Comparison of ENCODE assay signal across 4 cellular contexts in the genomic region with DNA sequence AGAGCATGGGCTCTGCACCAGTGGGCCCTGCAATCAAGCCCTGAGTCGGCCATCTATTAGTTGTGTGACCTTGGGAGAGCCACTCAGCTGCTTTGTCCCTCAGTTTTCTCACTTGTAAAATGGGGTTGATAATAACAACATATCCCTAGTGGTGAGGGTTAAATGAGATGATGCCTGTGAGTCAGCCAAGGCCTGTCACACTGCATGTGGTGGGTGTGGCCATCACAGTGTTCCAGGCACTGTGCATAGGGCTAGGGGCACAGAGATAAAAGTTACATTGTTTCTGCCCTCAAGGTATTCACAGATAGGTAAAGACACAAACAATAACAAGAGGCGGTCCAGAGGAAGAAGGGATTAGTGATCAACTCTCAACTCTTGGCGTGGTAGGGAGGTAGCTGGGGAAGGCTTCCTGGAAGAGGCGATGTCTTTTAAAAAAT.
TF ChIP-seq lines count a peak whose summit lies in the region.

No MANE protein-coding gene starts in this region.

TF ChIP-seq in SK-N-SH, 30 proteins besides CTCF, POLR2A, EP300 and RAD21:
- no peak for TF ChIP-seq TAF1 (IDR thresholded peaks at IDR 0.05; ENCODE audit: borderline replicate concordance, low read depth, low read length)
- TF ChIP-seq, protein P1, sequence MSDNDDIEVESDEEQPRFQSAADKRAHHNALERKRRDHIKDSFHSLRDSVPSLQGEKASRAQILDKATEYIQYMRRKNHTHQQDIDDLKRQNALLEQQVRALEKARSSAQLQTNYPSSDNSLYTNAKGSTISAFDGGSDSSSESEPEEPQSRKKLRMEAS (IDR thresholded peaks at IDR 0.05; ENCODE audit: low read depth): 0 out of 2 replicates have a peak, but pooled peaks have one; percentile 17

TF ChIP-seq in SK-N-SH treated with all-trans-retinoic acid at 6 μM for 48 hours, 23 proteins besides CTCF, POLR2A, EP300 and RAD21:
- TF ChIP-seq SNAI2 (CRISPR knock-in tag; IDR thresholded peaks at IDR 0.05) (no peak), OSR1 (CRISPR knock-in tag; IDR thresholded peaks at IDR 0.05) (no peak), GLIS3 (CRISPR knock-in tag; IDR thresholded peaks at IDR 0.05) (no peak), ARNTL (CRISPR knock-in tag; IDR thresholded peaks at IDR 0.05; ENCODE audit: borderline replicate concordance, low read depth) (no peak), ZFP3 (CRISPR knock-in tag; IDR thresholded peaks at IDR 0.05) (no peak), PPARA (CRISPR knock-in tag; IDR thresholded peaks at IDR 0.05; ENCODE audit: borderline replicate concordance) (no peak), ZFP30 (CRISPR knock-in tag; IDR thresholded peaks at IDR 0.05) (no peak), CSDC2 (CRISPR knock-in tag; IDR thresholded peaks at IDR 0.05) (no peak), ZC3H10 (CRISPR knock-in tag; IDR thresholded peaks at IDR 0.05) (no peak), TCF4 (CRISPR knock-in tag; IDR thresholded peaks at IDR 0.05; ENCODE audit: borderline replicate concordance) (no peak), ZNF70 (CRISPR knock-in tag; IDR thresholded peaks at IDR 0.05) (no peak)
- TF ChIP-seq, protein P2, sequence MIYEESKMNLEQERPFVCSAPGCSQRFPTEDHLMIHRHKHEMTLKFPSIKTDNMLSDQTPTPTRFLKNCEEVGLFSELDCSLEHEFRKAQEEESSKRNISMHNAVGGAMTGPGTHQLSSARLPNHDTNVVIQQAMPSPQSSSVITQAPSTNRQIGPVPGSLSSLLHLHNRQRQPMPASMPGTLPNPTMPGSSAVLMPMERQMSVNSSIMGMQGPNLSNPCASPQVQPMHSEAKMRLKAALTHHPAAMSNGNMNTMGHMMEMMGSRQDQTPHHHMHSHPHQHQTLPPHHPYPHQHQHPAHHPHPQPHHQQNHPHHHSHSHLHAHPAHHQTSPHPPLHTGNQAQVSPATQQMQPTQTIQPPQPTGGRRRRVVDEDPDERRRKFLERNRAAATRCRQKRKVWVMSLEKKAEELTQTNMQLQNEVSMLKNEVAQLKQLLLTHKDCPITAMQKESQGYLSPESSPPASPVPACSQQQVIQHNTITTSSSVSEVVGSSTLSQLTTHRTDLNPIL (CRISPR knock-in tag; IDR thresholded peaks at IDR 0.05; ENCODE audit: low read depth): no peak
- TF ChIP-seq, protein P3, sequence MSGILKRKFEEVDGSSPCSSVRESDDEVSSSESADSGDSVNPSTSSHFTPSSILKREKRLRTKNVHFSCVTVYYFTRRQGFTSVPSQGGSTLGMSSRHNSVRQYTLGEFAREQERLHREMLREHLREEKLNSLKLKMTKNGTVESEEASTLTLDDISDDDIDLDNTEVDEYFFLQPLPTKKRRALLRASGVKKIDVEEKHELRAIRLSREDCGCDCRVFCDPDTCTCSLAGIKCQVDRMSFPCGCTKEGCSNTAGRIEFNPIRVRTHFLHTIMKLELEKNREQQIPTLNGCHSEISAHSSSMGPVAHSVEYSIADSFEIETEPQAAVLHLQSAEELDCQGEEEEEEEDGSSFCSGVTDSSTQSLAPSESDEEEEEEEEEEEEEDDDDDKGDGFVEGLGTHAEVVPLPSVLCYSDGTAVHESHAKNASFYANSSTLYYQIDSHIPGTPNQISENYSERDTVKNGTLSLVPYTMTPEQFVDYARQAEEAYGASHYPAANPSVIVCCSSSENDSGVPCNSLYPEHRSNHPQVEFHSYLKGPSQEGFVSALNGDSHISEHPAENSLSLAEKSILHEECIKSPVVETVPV (CRISPR knock-in tag; IDR thresholded peaks at IDR 0.05): no peak
- TF ChIP-seq, protein P4, sequence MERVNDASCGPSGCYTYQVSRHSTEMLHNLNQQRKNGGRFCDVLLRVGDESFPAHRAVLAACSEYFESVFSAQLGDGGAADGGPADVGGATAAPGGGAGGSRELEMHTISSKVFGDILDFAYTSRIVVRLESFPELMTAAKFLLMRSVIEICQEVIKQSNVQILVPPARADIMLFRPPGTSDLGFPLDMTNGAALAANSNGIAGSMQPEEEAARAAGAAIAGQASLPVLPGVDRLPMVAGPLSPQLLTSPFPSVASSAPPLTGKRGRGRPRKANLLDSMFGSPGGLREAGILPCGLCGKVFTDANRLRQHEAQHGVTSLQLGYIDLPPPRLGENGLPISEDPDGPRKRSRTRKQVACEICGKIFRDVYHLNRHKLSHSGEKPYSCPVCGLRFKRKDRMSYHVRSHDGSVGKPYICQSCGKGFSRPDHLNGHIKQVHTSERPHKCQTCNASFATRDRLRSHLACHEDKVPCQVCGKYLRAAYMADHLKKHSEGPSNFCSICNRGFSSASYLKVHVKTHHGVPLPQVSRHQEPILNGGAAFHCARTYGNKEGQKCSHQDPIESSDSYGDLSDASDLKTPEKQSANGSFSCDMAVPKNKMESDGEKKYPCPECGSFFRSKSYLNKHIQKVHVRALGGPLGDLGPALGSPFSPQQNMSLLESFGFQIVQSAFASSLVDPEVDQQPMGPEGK (CRISPR knock-in tag; IDR thresholded peaks at IDR 0.05; ENCODE audit: borderline replicate concordance): no peak

TF ChIP-seq in HCT116, 20 proteins besides CTCF, POLR2A, EP300 and RAD21:
- TF ChIP-seq CEBPB (IDR thresholded peaks at IDR 0.05; ENCODE audit: low read depth): no peak
- no peak for TF ChIP-seq SIN3A (IDR thresholded peaks at IDR 0.05; ENCODE audit: low read depth)
- TF ChIP-seq, protein P1 (IDR thresholded peaks at IDR 0.05): peak; percentile 50; the same call in 1 of the 2 replicates
- peak; percentile 23; the same call in 1 of the 2 replicates for TF ChIP-seq SP1 (IDR thresholded peaks at IDR 0.05; ENCODE audit: low read depth)
- TF ChIP-seq TCF7L2 (IDR thresholded peaks at IDR 0.05; ENCODE audit: borderline replicate concordance, extremely low read depth, insufficient read depth, insufficient read length): no peak
- TF ChIP-seq CBX3 (IDR thresholded peaks at IDR 0.05; ENCODE audit: low read depth): no peak
- no peak for TF ChIP-seq ZNF274 (IDR thresholded peaks at IDR 0.05; ENCODE audit: low read depth, low read length)
- TF ChIP-seq JUND (IDR thresholded peaks at IDR 0.05): peak; percentile 37; the same call in 1 of the 2 replicates

TF ChIP-seq in K562, 482 proteins besides CTCF, POLR2A, EP300 and RAD21 (continues in another document):
- TF ChIP-seq, protein P5, sequence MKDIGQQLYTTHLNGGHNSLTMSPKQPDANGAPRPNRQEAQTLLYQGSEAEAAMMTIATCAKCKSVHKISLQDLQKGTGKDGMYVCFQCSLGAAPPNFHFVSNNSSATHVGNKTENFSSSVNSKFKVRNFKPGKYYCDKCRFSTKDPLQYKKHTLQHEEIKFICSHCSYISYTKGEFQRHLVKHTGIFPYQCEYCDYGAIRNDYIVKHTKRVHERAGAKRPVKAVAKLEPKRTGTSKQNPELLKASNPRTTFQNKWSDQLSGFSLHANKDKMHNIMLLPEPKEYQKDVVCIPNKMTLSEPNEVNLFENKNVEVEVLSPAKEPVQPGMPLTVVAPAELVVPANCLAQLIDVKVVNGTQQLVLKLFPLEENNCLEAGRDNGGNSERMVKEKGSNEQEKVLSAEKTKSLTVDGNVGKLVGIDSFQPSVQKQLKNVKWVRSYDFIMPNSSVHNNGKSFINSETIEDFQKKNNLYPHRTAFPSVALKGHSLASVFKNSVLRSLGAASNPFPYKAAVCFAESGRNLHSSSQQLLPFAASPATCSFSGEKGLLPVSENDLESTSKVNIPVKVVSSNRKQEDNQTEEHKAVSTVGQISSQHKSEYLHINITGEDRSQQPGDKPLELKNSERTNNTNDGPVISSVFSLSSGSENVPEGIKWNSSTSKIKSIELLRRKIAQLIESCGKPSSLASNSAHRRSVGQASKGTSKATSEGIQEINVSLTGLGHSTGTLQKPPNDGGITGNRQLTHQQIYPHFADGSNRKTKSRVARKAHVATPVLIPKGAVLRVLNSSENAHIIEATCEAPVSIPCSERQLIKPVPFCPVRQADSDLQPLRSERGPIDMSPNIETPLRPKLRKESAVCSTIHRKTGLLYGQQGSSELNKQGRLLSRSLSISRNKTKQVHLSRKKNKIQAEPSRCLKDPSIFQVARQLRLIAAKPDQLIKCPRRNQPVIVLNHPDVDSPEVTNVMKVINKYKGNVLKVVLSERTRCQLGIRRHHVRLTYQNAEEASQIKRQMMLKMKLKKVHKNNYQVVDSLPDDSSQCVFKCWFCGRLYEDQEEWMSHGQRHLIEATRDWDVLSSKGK (CRISPR knock-in tag; IDR thresholded peaks at IDR 0.05): no peak
- TF ChIP-seq ADNP (tag; IDR thresholded peaks at IDR 0.05): no peak
- no peak for TF ChIP-seq NBN (IDR thresholded peaks at IDR 0.05; ENCODE audit: low read depth)
- TF ChIP-seq, protein P6, sequence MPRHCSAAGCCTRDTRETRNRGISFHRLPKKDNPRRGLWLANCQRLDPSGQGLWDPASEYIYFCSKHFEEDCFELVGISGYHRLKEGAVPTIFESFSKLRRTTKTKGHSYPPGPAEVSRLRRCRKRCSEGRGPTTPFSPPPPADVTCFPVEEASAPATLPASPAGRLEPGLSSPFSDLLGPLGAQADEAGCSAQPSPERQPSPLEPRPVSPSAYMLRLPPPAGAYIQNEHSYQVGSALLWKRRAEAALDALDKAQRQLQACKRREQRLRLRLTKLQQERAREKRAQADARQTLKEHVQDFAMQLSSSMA (CRISPR knock-in tag; IDR thresholded peaks at IDR 0.05): no peak
- no peak for TF ChIP-seq MXI1 (IDR thresholded peaks at IDR 0.05; ENCODE audit: low read depth, low read length)
- no peak for TF ChIP-seq SETDB1 (IDR thresholded peaks at IDR 0.05; ENCODE audit: low read length)
- TF ChIP-seq, protein P7, sequence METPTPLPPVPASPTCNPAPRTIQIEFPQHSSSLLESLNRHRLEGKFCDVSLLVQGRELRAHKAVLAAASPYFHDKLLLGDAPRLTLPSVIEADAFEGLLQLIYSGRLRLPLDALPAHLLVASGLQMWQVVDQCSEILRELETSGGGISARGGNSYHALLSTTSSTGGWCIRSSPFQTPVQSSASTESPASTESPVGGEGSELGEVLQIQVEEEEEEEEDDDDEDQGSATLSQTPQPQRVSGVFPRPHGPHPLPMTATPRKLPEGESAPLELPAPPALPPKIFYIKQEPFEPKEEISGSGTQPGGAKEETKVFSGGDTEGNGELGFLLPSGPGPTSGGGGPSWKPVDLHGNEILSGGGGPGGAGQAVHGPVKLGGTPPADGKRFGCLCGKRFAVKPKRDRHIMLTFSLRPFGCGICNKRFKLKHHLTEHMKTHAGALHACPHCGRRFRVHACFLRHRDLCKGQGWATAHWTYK (CRISPR knock-in tag; IDR thresholded peaks at IDR 0.05): no peak
- TF ChIP-seq NFRKB (IDR thresholded peaks at IDR 0.05; ENCODE audit: low read depth): no peak
- TF ChIP-seq ZBTB1 (CRISPR knock-in tag; IDR thresholded peaks at IDR 0.05; ENCODE audit: borderline replicate concordance, low read depth): no peak
- no peak for TF ChIP-seq RFX5 (IDR thresholded peaks at IDR 0.05; ENCODE audit: low read depth, low read length)
- TF ChIP-seq NUFIP1 (IDR thresholded peaks at IDR 0.05; ENCODE audit: partially characterized antibody): no peak
- no peak for TF ChIP-seq ZNF175 (CRISPR knock-in tag; IDR thresholded peaks at IDR 0.05; ENCODE audit: low read depth)
- TF ChIP-seq, protein P8, sequence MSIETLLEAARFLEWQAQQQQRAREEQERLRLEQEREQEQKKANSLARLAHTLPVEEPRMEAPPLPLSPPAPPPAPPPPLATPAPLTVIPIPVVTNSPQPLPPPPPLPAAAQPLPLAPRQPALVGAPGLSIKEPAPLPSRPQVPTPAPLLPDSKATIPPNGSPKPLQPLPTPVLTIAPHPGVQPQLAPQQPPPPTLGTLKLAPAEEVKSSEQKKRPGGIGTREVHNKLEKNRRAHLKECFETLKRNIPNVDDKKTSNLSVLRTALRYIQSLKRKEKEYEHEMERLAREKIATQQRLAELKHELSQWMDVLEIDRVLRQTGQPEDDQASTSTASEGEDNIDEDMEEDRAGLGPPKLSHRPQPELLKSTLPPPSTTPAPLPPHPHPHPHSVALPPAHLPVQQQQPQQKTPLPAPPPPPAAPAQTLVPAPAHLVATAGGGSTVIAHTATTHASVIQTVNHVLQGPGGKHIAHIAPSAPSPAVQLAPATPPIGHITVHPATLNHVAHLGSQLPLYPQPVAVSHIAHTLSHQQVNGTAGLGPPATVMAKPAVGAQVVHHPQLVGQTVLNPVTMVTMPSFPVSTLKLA (conservative IDR thresholded peaks at IDR 0.05): peak in 1 of 2 experiments; percentile 52; a peak in 1 of 4 replicates
- TF ChIP-seq ELF4 (CRISPR knock-in tag; IDR thresholded peaks at IDR 0.05): no peak
- no peak for TF ChIP-seq MTF1 (CRISPR knock-in tag; IDR thresholded peaks at IDR 0.05; ENCODE audit: borderline replicate concordance)
- no peak for TF ChIP-seq SNRNP70 (optimal IDR thresholded peaks at IDR 0.05; ENCODE audit: low read depth, low read length)
- TF ChIP-seq KHSRP (IDR thresholded peaks at IDR 0.05): no peak
- no peak for TF ChIP-seq MCM2 (IDR thresholded peaks at IDR 0.05; ENCODE audit: low read depth)
- TF ChIP-seq SP1 (CRISPR knock-in tag; IDR thresholded peaks at IDR 0.05): no peak
- TF ChIP-seq, protein P9, sequence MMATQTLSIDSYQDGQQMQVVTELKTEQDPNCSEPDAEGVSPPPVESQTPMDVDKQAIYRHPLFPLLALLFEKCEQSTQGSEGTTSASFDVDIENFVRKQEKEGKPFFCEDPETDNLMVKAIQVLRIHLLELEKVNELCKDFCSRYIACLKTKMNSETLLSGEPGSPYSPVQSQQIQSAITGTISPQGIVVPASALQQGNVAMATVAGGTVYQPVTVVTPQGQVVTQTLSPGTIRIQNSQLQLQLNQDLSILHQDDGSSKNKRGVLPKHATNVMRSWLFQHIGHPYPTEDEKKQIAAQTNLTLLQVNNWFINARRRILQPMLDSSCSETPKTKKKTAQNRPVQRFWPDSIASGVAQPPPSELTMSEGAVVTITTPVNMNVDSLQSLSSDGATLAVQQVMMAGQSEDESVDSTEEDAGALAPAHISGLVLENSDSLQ (IDR thresholded peaks at IDR 0.05): peak; percentile 52; the same call in 1 of the 2 replicates
- TF ChIP-seq TRIM24 (IDR thresholded peaks at IDR 0.05): no peak
- no peak for TF ChIP-seq TCF7L2 (IDR thresholded peaks at IDR 0.05; ENCODE audit: low read depth, low read length)
- no peak for TF ChIP-seq MCM5 (IDR thresholded peaks at IDR 0.05; ENCODE audit: low read depth)
- TF ChIP-seq SMARCA5 (IDR thresholded peaks at IDR 0.05): peak; percentile 62; the same call in 1 of the 2 replicates
- TF ChIP-seq ZNF75A (CRISPR knock-in tag; IDR thresholded peaks at IDR 0.05): no peak
- TF ChIP-seq, protein P10, sequence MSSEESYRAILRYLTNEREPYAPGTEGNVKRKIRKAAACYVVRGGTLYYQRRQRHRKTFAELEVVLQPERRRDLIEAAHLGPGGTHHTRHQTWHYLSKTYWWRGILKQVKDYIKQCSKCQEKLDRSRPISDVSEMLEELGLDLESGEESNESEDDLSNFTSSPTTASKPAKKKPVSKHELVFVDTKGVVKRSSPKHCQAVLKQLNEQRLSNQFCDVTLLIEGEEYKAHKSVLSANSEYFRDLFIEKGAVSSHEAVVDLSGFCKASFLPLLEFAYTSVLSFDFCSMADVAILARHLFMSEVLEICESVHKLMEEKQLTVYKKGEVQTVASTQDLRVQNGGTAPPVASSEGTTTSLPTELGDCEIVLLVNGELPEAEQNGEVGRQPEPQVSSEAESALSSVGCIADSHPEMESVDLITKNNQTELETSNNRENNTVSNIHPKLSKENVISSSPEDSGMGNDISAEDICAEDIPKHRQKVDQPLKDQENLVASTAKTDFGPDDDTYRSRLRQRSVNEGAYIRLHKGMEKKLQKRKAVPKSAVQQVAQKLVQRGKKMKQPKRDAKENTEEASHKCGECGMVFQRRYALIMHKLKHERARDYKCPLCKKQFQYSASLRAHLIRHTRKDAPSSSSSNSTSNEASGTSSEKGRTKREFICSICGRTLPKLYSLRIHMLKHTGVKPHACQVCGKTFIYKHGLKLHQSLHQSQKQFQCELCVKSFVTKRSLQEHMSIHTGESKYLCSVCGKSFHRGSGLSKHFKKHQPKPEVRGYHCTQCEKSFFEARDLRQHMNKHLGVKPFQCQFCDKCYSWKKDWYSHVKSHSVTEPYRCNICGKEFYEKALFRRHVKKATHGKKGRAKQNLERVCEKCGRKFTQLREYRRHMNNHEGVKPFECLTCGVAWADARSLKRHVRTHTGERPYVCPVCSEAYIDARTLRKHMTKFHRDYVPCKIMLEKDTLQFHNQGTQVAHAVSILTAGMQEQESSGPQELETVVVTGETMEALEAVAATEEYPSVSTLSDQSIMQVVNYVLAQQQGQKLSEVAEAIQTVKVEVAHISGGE (CRISPR knock-in tag; IDR thresholded peaks at IDR 0.05): no peak
- TF ChIP-seq GATAD2A (IDR thresholded peaks at IDR 0.05): no peak
- TF ChIP-seq ZNF140 (CRISPR knock-in tag; IDR thresholded peaks at IDR 0.05): no peak
